In genomic region chr19:35710784-35711723, GRCh38 we compare ENCODE assay signal across 11 cellular contexts. TPM values are rescaled to one million over a fixed set of nuclear protein-coding genes. Genes with fewer than 3 reads are reported as not detected.
DNase-seq lines count a peak whose midpoint lies in the region; ATAC-seq, FAIRE-seq and TF ChIP-seq lines count a peak whose summit lies in the region.
"Had no signal": no experiment of that assay in that cellular context is flagged by ENCODE, and none has a peak within 500 bp of the region (broad histone marks: within the 10 kb centered on the region; RNA-seq: fewer than 3 reads in every experiment).

No MANE protein-coding gene starts in this region.

- peak overlapping the region; percentile 59 to 83 (median 74) for H3K27ac Mint-ChIP-seq in CD4-positive, alpha-beta memory T cell
- no peak overlapping the region for H3K27ac Mint-ChIP-seq in endodermal cell

- TF ChIP-seq CTCF in RWPE1 (conservative IDR thresholded peaks at IDR 0.05; ENCODE audit: low read depth) = no peak
- TF ChIP-seq CTCF in K562 (IDR thresholded peaks at IDR 0.05 in 2 of 3, conservative IDR thresholded peaks at IDR 0.05 in 1 of 3; ENCODE audit: insufficient read depth in 2 of 3, low read depth in 1 of 3, low read length in 3 of 3) = no peak
- TF ChIP-seq CTCF in endodermal cell (conservative IDR thresholded peaks at IDR 0.05) = no peak

- CTCF ChIA-PET in CD4-positive, alpha-beta memory T cell (lab: Charles Lee; ENCODE audit: partially characterized antibody) = interaction anchor here (3.1 to 6.0 kb wide), 2 partner anchors 14 to 17 kb away, joined by 10 to 54 read pairs; no protein-coding TSS in a partner anchor
- CTCF ChIA-PET in RWPE1 (lab: Yijun Ruan, JAX) = interaction anchor here (0.6 kb wide), 1 partner anchor 16 kb away, joined by 3 read pairs; no protein-coding TSS in a partner anchor
- CTCF ChIA-PET in K562 (lab: Yijun Ruan, JAX; ENCODE audit: low intra/inter-chr PET ratio) = no interaction called here

- BruUV-seq in K562 (replicated peaks; lab: Mats Ljungman, UMichigan) = no TSS peak

- peak overlapping the region; percentile 40 for H3K27ac ChIP-seq in CD4-positive, alpha-beta memory T cell (ENCODE audit: low read depth, low read length)
- H3K27ac ChIP-seq in RWPE1 (peak overlapping the region; percentile 53), K562 (ENCODE audit: extremely low read depth, low read depth, low read length) (no peak overlapping the region), endodermal cell (ENCODE audit: low read depth, low read length) (no peak overlapping the region)
- H3K27ac ChIP-seq: SJSA1 had no signal

- H3K4me3 Mint-ChIP-seq in CD4-positive, alpha-beta memory T cell = peak overlapping the region in 3 of 8 donors; percentile 21 to 67 (median 57)
- H3K4me3 Mint-ChIP-seq in endodermal cell = no peak overlapping the region

- no peaks in the 10 kb centered on the region for H3K9me3 ChIP-seq in CD4-positive, alpha-beta memory T cell (ENCODE audit: control insufficient read depth in 1 of 2, low read length in 2 of 2)
- H3K9me3 ChIP-seq in K562 (replicated peaks; ENCODE audit: control insufficient read depth, insufficient read depth, low read depth, low read length) (no peaks in the 10 kb centered on the region), endodermal cell (ENCODE audit: control insufficient read depth, low read length) (no peaks in the 10 kb centered on the region)
- H3K9me3 ChIP-seq: SJSA1 had no signal

- no peaks in the 10 kb centered on the region for H4K20me1 ChIP-seq in K562 (replicated peaks; ENCODE audit: control insufficient read depth, insufficient read depth, low read length)

- intact Hi-C loops in CD4-positive, alpha-beta memory T cell (cut with micrococcal nuclease) = no loop called here
- intact Hi-C loops in K562 (cut with micrococcal nuclease) = no loop called here

- in situ Hi-C loops in K562 (cut with MboI) (no loop called here), G401 (cut with HindIII; ENCODE audit: low sequenced_read_pairs) (no loop called here)

- H2AFZ ChIP-seq in K562 (ENCODE audit: low read depth, low read length) = no peak overlapping the region

- H3K4me2 ChIP-seq in K562 (ENCODE audit: insufficient read depth, low read length) = no peak overlapping the region

- no peaks in the 10 kb centered on the region for H3K27me3 Mint-ChIP-seq in CD4-positive, alpha-beta memory T cell
- peaks cover 3% of the 10 kb centered on the region for H3K27me3 Mint-ChIP-seq in endodermal cell (ENCODE audit: insufficient read depth)

- no peaks in the 10 kb centered on the region for H3K27me3 ChIP-seq in CD4-positive, alpha-beta memory T cell (ENCODE audit: insufficient read depth, low read length)
- H3K27me3 ChIP-seq in K562 (ENCODE audit: control insufficient read depth in 2 of 2, insufficient read depth in 2 of 2, low read length in 2 of 2) (peaks cover 25 to 75% of the 10 kb centered on the region in 2 experiments), endodermal cell (ENCODE audit: control insufficient read depth, insufficient read depth, low read length, poor library complexity, severe bottlenecking) (no peaks in the 10 kb centered on the region)

- TF ChIP-seq POLR2A in K562 (conservative IDR thresholded peaks at IDR 0.05) = no peak

- POLR2A ChIA-PET in CD4-positive, alpha-beta memory T cell (lab: Charles Lee; ENCODE audit: partially characterized antibody) = interaction anchor here (0.6 to 6.3 kb wide), 2 partner anchors 8 to 327 kb away, joined by 3 to 61 read pairs; partner anchors contain the start of gene ZBTB32
- POLR2A ChIA-PET in RWPE1 (lab: Yijun Ruan, JAX; ENCODE audit: low non-redundant PET) (no interaction called here), K562 (lab: Yijun Ruan, JAX) (interaction anchor here (0.6 to 0.9 kb wide), 2 partner anchors 11 to 471 kb away, joined by 3 read pairs; no protein-coding TSS in a partner anchor)

- no peak overlapping the region for H3K9ac ChIP-seq in K562 (ENCODE audit: insufficient read depth in 1 of 2, low read depth in 2 of 2, low read length in 2 of 2)
- no peak overlapping the region for H3K9ac ChIP-seq in endodermal cell (ENCODE audit: extremely low read depth, low read length, poor library complexity, severe bottlenecking)

- FAIRE-seq in K562 (lab: Jason Lieb, UNC) = peak; percentile 11

- no peaks in the 10 kb centered on the region for H3K9me1 ChIP-seq in K562 (ENCODE audit: control insufficient read depth, insufficient read depth, low read length)

- H3K4me1 ChIP-seq in CD4-positive, alpha-beta memory T cell (ENCODE audit: insufficient read depth, low read length) = peaks cover 60% of the 10 kb centered on the region
- H3K4me1 ChIP-seq in K562 (replicated peaks in 1 of 2; ENCODE audit: control insufficient read depth in 2 of 2, insufficient read depth in 2 of 2, low read length in 2 of 2) (peaks cover 3 to 20% of the 10 kb centered on the region in 2 experiments), endodermal cell (ENCODE audit: control insufficient read depth, insufficient read depth, low read length) (peaks cover 6% of the 10 kb centered on the region)

- no peaks in the 10 kb centered on the region; the same call in 2 of the 3 replicates for H3K79me2 ChIP-seq in K562 (ENCODE audit: control insufficient read depth, insufficient read depth, low read length)

- no peak for TF ChIP-seq EP300 in K562 (IDR thresholded peaks at IDR 0.05; ENCODE audit: low read length)

- peaks cover 35 to 56% (median 47%) of the 10 kb centered on the region in 4 donors for H3K4me1 Mint-ChIP-seq in CD4-positive, alpha-beta memory T cell
- H3K4me1 Mint-ChIP-seq in endodermal cell = peaks cover 7% of the 10 kb centered on the region

- H3K36me3 ChIP-seq in CD4-positive, alpha-beta memory T cell (ENCODE audit: insufficient read depth, low read length) = no peaks in the 10 kb centered on the region
- H3K36me3 ChIP-seq in K562 (ENCODE audit: control insufficient read depth, insufficient read depth, low read length) (no peaks in the 10 kb centered on the region), endodermal cell (ENCODE audit: control insufficient read depth, insufficient read depth, low read length) (no peaks in the 10 kb centered on the region)
- H3K36me3 ChIP-seq: SJSA1 had no signal

- ATAC-seq in GM19372 (IDR thresholded peaks at IDR 0.05; ENCODE audit: low read depth, unreplicated experiment) = peak; percentile 36
- no peak for ATAC-seq in K562

- peak in 2 of 5 donors; percentile 5 to 58 for DNase-seq in CD4-positive, alpha-beta memory T cell
- no peak for DNase-seq in RWPE1 (ENCODE audit: low spot score)
- DNase-seq in K562 (ENCODE audit: extremely low read depth in 1 of 4, low spot score in 3 of 4) = no peak
- DNase-seq in dermis blood vessel endothelial cell = no peak
- no peak for DNase-seq in G401 (ENCODE audit: low spot score)
- no peak for DNase-seq in endodermal cell
- DNase-seq in GOT3 (lab: John Stamatoyannopoulos, UW) = no peak
- DNase-seq: effector CD4-positive, alpha-beta T cell had no signal

- TF ChIP-seq RAD21 in K562 (CRISPR knock-in tag; conservative IDR thresholded peaks at IDR 0.05 in 1 of 2, IDR thresholded peaks at IDR 0.05 in 1 of 2) = no peak

- H3K9me3 Mint-ChIP-seq in CD4-positive, alpha-beta memory T cell = peaks cover 0 to 1% (median 0%) of the 10 kb centered on the region in 8 donors
- no peaks in the 10 kb centered on the region for H3K9me3 Mint-ChIP-seq in endodermal cell

- H3K36me3 Mint-ChIP-seq in CD4-positive, alpha-beta memory T cell = no peaks in the 10 kb centered on the region
- no peaks in the 10 kb centered on the region for H3K36me3 Mint-ChIP-seq in endodermal cell (ENCODE audit: low read depth)

- H3K4me3 ChIP-seq in CD4-positive, alpha-beta memory T cell (ENCODE audit: low read length in 2 of 2) = peak overlapping the region in 1 of 2 donors; percentile 11
- H3K4me3 ChIP-seq in K562 (no peak overlapping the region), endodermal cell (ENCODE audit: low read length) (no peak overlapping the region)
- H3K4me3 ChIP-seq: lung, SJSA1 had no signal

- WGBS in K562 (ENCODE audit: insufficient coverage, low coverage, missing lambda C conversion rate) = 8% methylated on average over 13 of the region's 13 CpGs
- 40 to 60% methylated on average over 4 to 13 of the region's 13 CpGs for WGBS in endodermal cell (ENCODE audit: insufficient coverage in 1 of 2, insufficient read length in 1 of 2), 2 experiments

RNA-seq across cellular contexts. Expression of gene ZBTB32, which starts 6.7 kb away (rescaled TPM):
- total RNA-seq in CD4-positive, alpha-beta memory T cell = under 1 TPM; 0.49 to 0.50 TPM
- polyA plus RNA-seq in CD4-positive, alpha-beta memory T cell = under 1 TPM in 1 of 2 donors, not detected in 1; 0.45 TPM
- total RNA-seq in K562 (2011; cell fraction: chromatin; rRNA removed; ENCODE audit: low replicate concordance) = not detected in 2 replicates
- not detected in 2 replicates for total RNA-seq in K562 (2011; cell fraction: nucleolus; rRNA removed)
- total RNA-seq in K562 (2011; cell fraction: nucleoplasm; rRNA removed) = not detected in 2 replicates
- not detected in 2 replicates for total RNA-seq in K562 (2014; rRNA removed)
- not detected in 2 replicates for total RNA-seq in K562 (2014; rRNA removed; fragmentation: Illumina TruSeq; extraction: Trizol)
- total RNA-seq in K562 (2015; rRNA removed; fragmentation: Illumina TruSeq; extraction: Trizol) = not detected in 2 replicates
- total RNA-seq in K562 (2021) = 0.20 TPM in 1 of 2 replicates, not detected in the other
- not detected in 2 replicates for polyA plus RNA-seq in K562 (2011; rRNA removed)
- not detected in 2 replicates for polyA plus RNA-seq in K562 (2011; cell fraction: cytosol; rRNA removed)
- 0.09 TPM in 1 of 2 replicates, not detected in the other for polyA plus RNA-seq in K562 (2011; cell fraction: nucleus; rRNA removed)
- polyA plus RNA-seq in K562 (2012) = not detected in 2 replicates
- not detected in 2 replicates for polyA plus RNA-seq in K562 (2014; fragmentation: Illumina TruSeq; extraction: Trizol)
- polyA plus RNA-seq in K562 (2014; fragmentation: Nextera tagmentation; extraction: Ambion mirVana) = not detected
- polyA plus RNA-seq in K562 (2014; rRNA removed) = 0.05 TPM in 1 of 2 replicates, not detected in the other
- polyA minus RNA-seq in K562 (2011; rRNA and poly(A)+ RNA removed) = not detected in 2 replicates
- polyA minus RNA-seq in K562 (2011; cell fraction: cytosol; rRNA and poly(A)+ RNA removed) = not detected in 2 replicates
- polyA minus RNA-seq in K562 (2011; cell fraction: nucleus; rRNA and poly(A)+ RNA removed) = not detected in 2 replicates
- not detected in 2 replicates for total RNA-seq in dermis blood vessel endothelial cell
- total RNA-seq in G401 (2014; rRNA removed; shearing (Covaris generic)) = 0.17 TPM in 1 of 2 replicates, not detected in the other
- total RNA-seq in endodermal cell = not detected
- not detected for polyA plus RNA-seq in endodermal cell (2013, experiment 1 of 2)
- not detected for polyA plus RNA-seq in endodermal cell (2013, experiment 2 of 2)
- total RNA-seq: SJSA1 had no signal

RNA-seq across cellular contexts. Expression of gene KMT2B, which starts 6.7 kb away (rescaled TPM):
- 10 to 100 TPM; 83.4 to 84.3 TPM for total RNA-seq in CD4-positive, alpha-beta memory T cell
- polyA plus RNA-seq in CD4-positive, alpha-beta memory T cell = 1 to 10 TPM in 1 of 2 donors, not detected in 1; 2.8 TPM
- 84.2 and 203 TPM in 2 replicates for total RNA-seq in K562 (2011; cell fraction: chromatin; rRNA removed; ENCODE audit: low replicate concordance)
- total RNA-seq in K562 (2011; cell fraction: nucleolus; rRNA removed) = 117 and 120 TPM in 2 replicates
- total RNA-seq in K562 (2011; cell fraction: nucleoplasm; rRNA removed) = 104 and 131 TPM in 2 replicates
- 8.1 and 9.0 TPM in 2 replicates for total RNA-seq in K562 (2014; rRNA removed)
- 2.7 and 4.8 TPM in 2 replicates for total RNA-seq in K562 (2014; rRNA removed; fragmentation: Illumina TruSeq; extraction: Trizol)
- 6.0 and 6.7 TPM in 2 replicates for total RNA-seq in K562 (2015; rRNA removed; fragmentation: Illumina TruSeq; extraction: Trizol)
- total RNA-seq in K562 (2021) = 36.0 and 43.9 TPM in 2 replicates
- 11.0 and 19.1 TPM in 2 replicates for polyA plus RNA-seq in K562 (2011; rRNA removed)
- 14.8 and 17.2 TPM in 2 replicates for polyA plus RNA-seq in K562 (2011; cell fraction: cytosol; rRNA removed)
- 108 and 154 TPM in 2 replicates for polyA plus RNA-seq in K562 (2011; cell fraction: nucleus; rRNA removed)
- 38.7 and 38.9 TPM in 2 replicates for polyA plus RNA-seq in K562 (2012)
- polyA plus RNA-seq in K562 (2014; fragmentation: Illumina TruSeq; extraction: Trizol) = 21.5 and 27.8 TPM in 2 replicates
- polyA plus RNA-seq in K562 (2014; fragmentation: Nextera tagmentation; extraction: Ambion mirVana) = 1 to 10 TPM in 1 of 2 experiments, under 1 TPM in 1; 0.63 to 1.3 TPM
- 16.4 and 21.9 TPM in 2 replicates for polyA plus RNA-seq in K562 (2014; rRNA removed)
- 7.1 and 9.7 TPM in 2 replicates for polyA minus RNA-seq in K562 (2011; rRNA and poly(A)+ RNA removed)
- polyA minus RNA-seq in K562 (2011; cell fraction: cytosol; rRNA and poly(A)+ RNA removed) = 12.2 and 21.2 TPM in 2 replicates
- 14.7 and 18.4 TPM in 2 replicates for polyA minus RNA-seq in K562 (2011; cell fraction: nucleus; rRNA and poly(A)+ RNA removed)
- 7.3 and 15.4 TPM in 2 replicates for total RNA-seq in dermis blood vessel endothelial cell
- total RNA-seq in G401 (2014; rRNA removed; shearing (Covaris generic)) = 2.5 and 4.6 TPM in 2 replicates
- total RNA-seq in endodermal cell = 10 to 100 TPM; 48.1 to 54.0 TPM
- polyA plus RNA-seq in endodermal cell (2013, experiment 1 of 2) = 35.3 TPM
- polyA plus RNA-seq in endodermal cell (2013, experiment 2 of 2) = 28.0 TPM

RNA-seq across cellular contexts. Expression of gene IGFLR1, which starts 31.2 kb away (rescaled TPM):
- total RNA-seq in CD4-positive, alpha-beta memory T cell = 100 to 1,000 TPM; 119 to 124 TPM
- polyA plus RNA-seq in CD4-positive, alpha-beta memory T cell = 10 to 100 TPM; 93.9 to 99.5 TPM
- total RNA-seq in K562 (2011; cell fraction: chromatin; rRNA removed; ENCODE audit: low replicate concordance) = 4.8 and 9.7 TPM in 2 replicates
- total RNA-seq in K562 (2011; cell fraction: nucleolus; rRNA removed) = 8.8 and 9.6 TPM in 2 replicates
- 5.4 and 9.5 TPM in 2 replicates for total RNA-seq in K562 (2011; cell fraction: nucleoplasm; rRNA removed)
- total RNA-seq in K562 (2014; rRNA removed) (12.1 and 14.3 TPM in 2 replicates), K562 (2014; rRNA removed; fragmentation: Illumina TruSeq; extraction: Trizol) (1.2 and 3.6 TPM in 2 replicates), K562 (2015; rRNA removed; fragmentation: Illumina TruSeq; extraction: Trizol) (4.6 and 9.1 TPM in 2 replicates), K562 (2021) (7.8 and 12.1 TPM in 2 replicates), dermis blood vessel endothelial cell (1.9 and 2.2 TPM in 2 replicates), endodermal cell (1 to 10 TPM; 4.6 to 7.1 TPM)
- polyA plus RNA-seq in K562 (2011; rRNA removed) (4.0 and 4.2 TPM in 2 replicates), K562 (2014; fragmentation: Illumina TruSeq; extraction: Trizol) (6.8 and 9.2 TPM in 2 replicates), K562 (2014; fragmentation: Nextera tagmentation; extraction: Ambion mirVana) (1 to 10 TPM; 1.0 to 2.6 TPM), K562 (2014; rRNA removed) (11.6 and 15.0 TPM in 2 replicates)
- polyA plus RNA-seq in K562 (2011; cell fraction: cytosol; rRNA removed) = 8.8 and 25.3 TPM in 2 replicates
- polyA plus RNA-seq in K562 (2011; cell fraction: nucleus; rRNA removed) = 15.2 and 21.1 TPM in 2 replicates
- 10.9 and 14.5 TPM in 2 replicates for polyA plus RNA-seq in K562 (2012)
- polyA minus RNA-seq in K562 (2011; rRNA and poly(A)+ RNA removed) = 0.75 and 0.98 TPM in 2 replicates
- 4.4 and 7.9 TPM in 2 replicates for polyA minus RNA-seq in K562 (2011; cell fraction: cytosol; rRNA and poly(A)+ RNA removed)
- 2.8 and 3.2 TPM in 2 replicates for polyA minus RNA-seq in K562 (2011; cell fraction: nucleus; rRNA and poly(A)+ RNA removed)
- total RNA-seq in G401 (2014; rRNA removed; shearing (Covaris generic)) = 4.0 and 9.3 TPM in 2 replicates
- polyA plus RNA-seq in endodermal cell (2013, experiment 1 of 2) = 9.0 TPM
- polyA plus RNA-seq in endodermal cell (2013, experiment 2 of 2) = 6.1 TPM

RNA-seq across cellular contexts. Expression of gene U2AF1L4, which starts 34.2 kb away (rescaled TPM):
- total RNA-seq in CD4-positive, alpha-beta memory T cell = 10 to 100 TPM; 60.5 to 65.2 TPM
- 10 to 100 TPM; 48.7 to 50.9 TPM for polyA plus RNA-seq in CD4-positive, alpha-beta memory T cell
- total RNA-seq in K562 (2011; cell fraction: chromatin; rRNA removed; ENCODE audit: low replicate concordance) = 25.9 and 46.7 TPM in 2 replicates
- total RNA-seq in K562 (2011; cell fraction: nucleolus; rRNA removed) = 26.5 and 31.5 TPM in 2 replicates
- 29.8 and 35.6 TPM in 2 replicates for total RNA-seq in K562 (2011; cell fraction: nucleoplasm; rRNA removed)
- total RNA-seq in K562 (2014; rRNA removed) (11.3 and 14.0 TPM in 2 replicates), K562 (2014; rRNA removed; fragmentation: Illumina TruSeq; extraction: Trizol) (6.6 and 8.4 TPM in 2 replicates), K562 (2015; rRNA removed; fragmentation: Illumina TruSeq; extraction: Trizol) (8.9 and 12.6 TPM in 2 replicates), K562 (2021) (11.2 and 14.8 TPM in 2 replicates), dermis blood vessel endothelial cell (2.9 and 7.8 TPM in 2 replicates), endodermal cell (10 to 100 TPM; 17.3 to 23.2 TPM)
- polyA plus RNA-seq in K562 (2011; rRNA removed) (9.5 and 16.9 TPM in 2 replicates), K562 (2014; fragmentation: Illumina TruSeq; extraction: Trizol) (14.4 and 16.7 TPM in 2 replicates), K562 (2014; fragmentation: Nextera tagmentation; extraction: Ambion mirVana) (10 to 100 TPM in 1 of 2 experiments, 1 to 10 TPM in 1; 9.7 to 16.7 TPM), K562 (2014; rRNA removed) (14.4 and 19.5 TPM in 2 replicates)
- 12.9 and 18.3 TPM in 2 replicates for polyA plus RNA-seq in K562 (2011; cell fraction: cytosol; rRNA removed)
- polyA plus RNA-seq in K562 (2011; cell fraction: nucleus; rRNA removed) = 85.9 and 97.8 TPM in 2 replicates
- 14.7 and 19.2 TPM in 2 replicates for polyA plus RNA-seq in K562 (2012)
- 4.6 and 7.1 TPM in 2 replicates for polyA minus RNA-seq in K562 (2011; rRNA and poly(A)+ RNA removed)
- polyA minus RNA-seq in K562 (2011; cell fraction: cytosol; rRNA and poly(A)+ RNA removed) = 3.1 and 9.3 TPM in 2 replicates
- polyA minus RNA-seq in K562 (2011; cell fraction: nucleus; rRNA and poly(A)+ RNA removed) = 10.8 and 16.2 TPM in 2 replicates
- total RNA-seq in G401 (2014; rRNA removed; shearing (Covaris generic)) = 6.3 and 44.4 TPM in 2 replicates
- 20.7 TPM for polyA plus RNA-seq in endodermal cell (2013, experiment 1 of 2)
- 16.6 TPM for polyA plus RNA-seq in endodermal cell (2013, experiment 2 of 2)

RNA-seq across cellular contexts. Expression of gene PSENEN, which starts 34.4 kb away (rescaled TPM):
- total RNA-seq in CD4-positive, alpha-beta memory T cell = 10 to 100 TPM; 27.2 TPM
- 10 to 100 TPM; 84.6 to 89.9 TPM for polyA plus RNA-seq in CD4-positive, alpha-beta memory T cell
- total RNA-seq in K562 (2011; cell fraction: chromatin; rRNA removed; ENCODE audit: low replicate concordance) = 14.8 and 25.8 TPM in 2 replicates
- total RNA-seq in K562 (2011; cell fraction: nucleolus; rRNA removed) = 38.7 and 45.7 TPM in 2 replicates
- 23.4 and 27.6 TPM in 2 replicates for total RNA-seq in K562 (2011; cell fraction: nucleoplasm; rRNA removed)
- total RNA-seq in K562 (2014; rRNA removed) (42.3 and 49.6 TPM in 2 replicates), K562 (2014; rRNA removed; fragmentation: Illumina TruSeq; extraction: Trizol) (48.0 and 53.3 TPM in 2 replicates), K562 (2015; rRNA removed; fragmentation: Illumina TruSeq; extraction: Trizol) (59.0 and 61.1 TPM in 2 replicates), K562 (2021) (63.1 and 65.7 TPM in 2 replicates), dermis blood vessel endothelial cell (15.1 and 16.1 TPM in 2 replicates), endodermal cell (100 to 1,000 TPM; 101 to 109 TPM)
- polyA plus RNA-seq in K562 (2011; rRNA removed) (29.6 and 34.5 TPM in 2 replicates), K562 (2014; fragmentation: Illumina TruSeq; extraction: Trizol) (54.2 and 58.6 TPM in 2 replicates), K562 (2014; fragmentation: Nextera tagmentation; extraction: Ambion mirVana) (100 to 1,000 TPM; 261 to 299 TPM), K562 (2014; rRNA removed) (76.5 and 79.2 TPM in 2 replicates)
- polyA plus RNA-seq in K562 (2011; cell fraction: cytosol; rRNA removed) = 47.5 and 76.3 TPM in 2 replicates
- polyA plus RNA-seq in K562 (2011; cell fraction: nucleus; rRNA removed) = 25.2 and 26.0 TPM in 2 replicates
- 61.9 and 63.5 TPM in 2 replicates for polyA plus RNA-seq in K562 (2012)
- polyA minus RNA-seq in K562 (2011; rRNA and poly(A)+ RNA removed) = 22.1 and 30.1 TPM in 2 replicates
- 10.7 and 13.5 TPM in 2 replicates for polyA minus RNA-seq in K562 (2011; cell fraction: cytosol; rRNA and poly(A)+ RNA removed)
- polyA minus RNA-seq in K562 (2011; cell fraction: nucleus; rRNA and poly(A)+ RNA removed) = 5.4 and 7.6 TPM in 2 replicates
- 63.1 and 65.0 TPM in 2 replicates for total RNA-seq in G401 (2014; rRNA removed; shearing (Covaris generic))
- 76.8 TPM for polyA plus RNA-seq in endodermal cell (2013, experiment 1 of 2)
- polyA plus RNA-seq in endodermal cell (2013, experiment 2 of 2) = 65.3 TPM

Comparison
In these comparisons a context has a peak if more than half of its experiments do, and no peak if none do; other contexts are left out.
1. H3K27ac ChIP-seq: peak in CD4-positive, alpha-beta memory T cell (single experiment) and RWPE1 (single experiment); none in K562 (single experiment) and endodermal cell (single experiment).
2. RNA of gene IGFLR1, which starts 31.2 kb away (total RNA-seq): 119 to 124 TPM in CD4-positive, alpha-beta memory T cell; 1.2 to 14.3 TPM in K562, 4.6 to 7.1 TPM in endodermal cell, 4.0 to 9.3 TPM in G401 and 1.9 to 2.2 TPM in dermis blood vessel endothelial cell; every median in the first group is over 4 times any median in the second.